Comparison of ENCODE assay signal across 1 cellular context in the genomic region with DNA sequence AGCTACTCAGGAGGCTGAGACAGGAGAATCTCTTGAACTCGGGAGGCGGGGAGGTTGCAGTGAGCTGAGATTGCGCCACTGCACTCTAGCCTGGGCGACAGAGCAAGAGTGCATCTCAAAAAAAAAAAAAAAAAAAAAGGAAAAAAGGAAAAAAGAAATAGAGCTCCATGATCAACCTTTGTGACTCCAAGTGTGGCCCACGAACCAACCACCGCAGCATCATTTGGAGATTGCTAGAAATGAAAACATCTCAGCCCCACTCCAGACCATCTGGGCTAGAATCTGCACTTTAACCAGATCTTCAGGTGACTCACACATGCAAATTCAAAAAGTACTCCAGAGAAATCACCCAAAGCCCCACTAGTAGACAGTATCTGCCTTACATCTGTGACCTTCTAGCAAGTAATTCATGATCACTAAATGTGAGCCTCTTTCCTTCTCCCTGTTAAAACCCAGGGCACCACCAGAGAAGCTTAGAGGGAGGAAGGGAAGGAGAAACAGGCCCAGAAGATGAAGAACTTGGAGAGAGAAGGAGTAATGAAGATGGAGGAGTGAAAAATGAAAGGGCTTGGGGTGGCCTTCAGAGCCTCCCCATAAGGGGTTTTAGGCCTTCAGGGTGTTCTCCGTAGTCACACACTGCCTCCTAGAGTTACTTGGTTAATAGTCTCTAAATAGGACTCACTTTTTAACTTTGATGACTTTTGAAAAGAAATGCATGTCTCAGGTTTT.
TF ChIP-seq lines count a peak whose summit lies in the region.

No MANE protein-coding gene starts in this region.

TF ChIP-seq in K562, 482 proteins besides CTCF, POLR2A, EP300 and RAD21 (continued from another document and continues in another):
- TF ChIP-seq, protein P1, sequence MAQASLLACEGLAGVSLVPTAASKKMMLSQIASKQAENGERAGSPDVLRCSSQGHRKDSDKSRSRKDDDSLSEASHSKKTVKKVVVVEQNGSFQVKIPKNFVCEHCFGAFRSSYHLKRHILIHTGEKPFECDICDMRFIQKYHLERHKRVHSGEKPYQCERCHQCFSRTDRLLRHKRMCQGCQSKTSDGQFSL (CRISPR knock-in tag; IDR thresholded peaks at IDR 0.05) = no peak
- TF ChIP-seq, protein P1 (tag; IDR thresholded peaks at IDR 0.05) = no peak
- TF ChIP-seq MEF2D (tag; conservative IDR thresholded peaks at IDR 0.05; ENCODE audit: low read depth) (no peak), SMARCA5 (IDR thresholded peaks at IDR 0.05) (0 out of 2 replicates have a peak, but pooled peaks have one; percentile 46), PHF8 (IDR thresholded peaks at IDR 0.05; ENCODE audit: borderline replicate concordance, low read length) (no peak), CREM (IDR thresholded peaks at IDR 0.05; ENCODE audit: low read depth) (no peak), RFX7 (CRISPR knock-in tag; IDR thresholded peaks at IDR 0.05) (peak; percentile 29; the same call in 1 of the 2 replicates), SMAD2 (IDR thresholded peaks at IDR 0.05; ENCODE audit: low read depth, low read length) (no peak), SAFB2 (IDR thresholded peaks at IDR 0.05; ENCODE audit: borderline replicate concordance, low read depth, low read length, severe bottlenecking) (no peak), RB1 (IDR thresholded peaks at IDR 0.05; ENCODE audit: low read depth) (no peak), ATF1 (CRISPR knock-in tag; IDR thresholded peaks at IDR 0.05) (no peak), ATF1 (tag; IDR thresholded peaks at IDR 0.05) (no peak), MYBL2 (IDR thresholded peaks at IDR 0.05; ENCODE audit: low read depth) (no peak), MYBL2 (CRISPR knock-in tag; IDR thresholded peaks at IDR 0.05; ENCODE audit: borderline replicate concordance) (no peak), KAT8 (IDR thresholded peaks at IDR 0.05; ENCODE audit: low read depth) (no peak), FOXA3 (CRISPR knock-in tag; conservative IDR thresholded peaks at IDR 0.05 in 1 of 2, IDR thresholded peaks at IDR 0.05 in 1 of 2) (no peak), ESRRA (IDR thresholded peaks at IDR 0.05; ENCODE audit: borderline replicate concordance, low read depth) (no peak), HNRNPL (IDR thresholded peaks at IDR 0.05; ENCODE audit: low read depth, low read length) (no peak), NCOA6 (IDR thresholded peaks at IDR 0.05) (no peak), TFAM (CRISPR knock-in tag; conservative IDR thresholded peaks at IDR 0.05) (no peak), NFIC (IDR thresholded peaks at IDR 0.05) (no peak), CHD2 (IDR thresholded peaks at IDR 0.05; ENCODE audit: low read depth, low read length) (no peak), RCOR1 (IDR thresholded peaks at IDR 0.05; ENCODE audit: borderline replicate concordance in 1 of 2, low read depth in 2 of 2, low read length in 2 of 2) (no peak), HNRNPK (IDR thresholded peaks at IDR 0.05; ENCODE audit: low read depth, low read length, poor library complexity, severe bottlenecking) (no peak), MEF2A (IDR thresholded peaks at IDR 0.05; ENCODE audit: control insufficient read depth, low read depth, low read length) (no peak), PRPF4 (IDR thresholded peaks at IDR 0.05; ENCODE audit: insufficient read depth, low read depth, low read length, poor library complexity, severe bottlenecking) (no peak), DNMT1 (IDR thresholded peaks at IDR 0.05) (no peak), MAFF (IDR thresholded peaks at IDR 0.05; ENCODE audit: low read length) (no peak), HEY1 (CRISPR knock-in tag; IDR thresholded peaks at IDR 0.05; ENCODE audit: borderline replicate concordance) (no peak), LARP7 (IDR thresholded peaks at IDR 0.05) (no peak), PCBP2 (IDR thresholded peaks at IDR 0.05; ENCODE audit: low read depth, low read length, poor library complexity, severe bottlenecking) (no peak), ZNF41 (CRISPR knock-in tag; conservative IDR thresholded peaks at IDR 0.05) (no peak), MED1 (CRISPR knock-in tag; IDR thresholded peaks at IDR 0.05; ENCODE audit: borderline replicate concordance) (no peak), RFX5 (IDR thresholded peaks at IDR 0.05; ENCODE audit: low read depth, low read length) (no peak), CBX5 (IDR thresholded peaks at IDR 0.05; ENCODE audit: borderline replicate concordance, low read depth) (no peak), ARNT (IDR thresholded peaks at IDR 0.05) (peak in 1 of 2 experiments; percentile 40; a peak in 1 of 4 replicates), POLR2H (tag; IDR thresholded peaks at IDR 0.05; ENCODE audit: low read depth) (no peak), LCOR (CRISPR knock-in tag; IDR thresholded peaks at IDR 0.05) (0 out of 2 replicates have a peak, but pooled peaks have one; percentile 38), ZKSCAN3 (CRISPR knock-in tag; IDR thresholded peaks at IDR 0.05) (no peak), ZNF165 (CRISPR knock-in tag; IDR thresholded peaks at IDR 0.05; ENCODE audit: borderline replicate concordance) (no peak), ELF1 (tag; IDR thresholded peaks at IDR 0.05) (no peak), EGR1 (conservative IDR thresholded peaks at IDR 0.05) (no peak), FOXK1 (CRISPR knock-in tag; IDR thresholded peaks at IDR 0.05; ENCODE audit: borderline replicate concordance) (no peak)
- TF ChIP-seq, protein P2, sequence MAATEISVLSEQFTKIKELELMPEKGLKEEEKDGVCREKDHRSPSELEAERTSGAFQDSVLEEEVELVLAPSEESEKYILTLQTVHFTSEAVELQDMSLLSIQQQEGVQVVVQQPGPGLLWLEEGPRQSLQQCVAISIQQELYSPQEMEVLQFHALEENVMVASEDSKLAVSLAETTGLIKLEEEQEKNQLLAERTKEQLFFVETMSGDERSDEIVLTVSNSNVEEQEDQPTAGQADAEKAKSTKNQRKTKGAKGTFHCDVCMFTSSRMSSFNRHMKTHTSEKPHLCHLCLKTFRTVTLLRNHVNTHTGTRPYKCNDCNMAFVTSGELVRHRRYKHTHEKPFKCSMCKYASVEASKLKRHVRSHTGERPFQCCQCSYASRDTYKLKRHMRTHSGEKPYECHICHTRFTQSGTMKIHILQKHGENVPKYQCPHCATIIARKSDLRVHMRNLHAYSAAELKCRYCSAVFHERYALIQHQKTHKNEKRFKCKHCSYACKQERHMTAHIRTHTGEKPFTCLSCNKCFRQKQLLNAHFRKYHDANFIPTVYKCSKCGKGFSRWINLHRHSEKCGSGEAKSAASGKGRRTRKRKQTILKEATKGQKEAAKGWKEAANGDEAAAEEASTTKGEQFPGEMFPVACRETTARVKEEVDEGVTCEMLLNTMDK (IDR thresholded peaks at IDR 0.05; ENCODE audit: borderline replicate concordance, insufficient read depth, low read depth, low read length, poor library complexity, severe bottlenecking) = no peak
- TF ChIP-seq, protein P3, sequence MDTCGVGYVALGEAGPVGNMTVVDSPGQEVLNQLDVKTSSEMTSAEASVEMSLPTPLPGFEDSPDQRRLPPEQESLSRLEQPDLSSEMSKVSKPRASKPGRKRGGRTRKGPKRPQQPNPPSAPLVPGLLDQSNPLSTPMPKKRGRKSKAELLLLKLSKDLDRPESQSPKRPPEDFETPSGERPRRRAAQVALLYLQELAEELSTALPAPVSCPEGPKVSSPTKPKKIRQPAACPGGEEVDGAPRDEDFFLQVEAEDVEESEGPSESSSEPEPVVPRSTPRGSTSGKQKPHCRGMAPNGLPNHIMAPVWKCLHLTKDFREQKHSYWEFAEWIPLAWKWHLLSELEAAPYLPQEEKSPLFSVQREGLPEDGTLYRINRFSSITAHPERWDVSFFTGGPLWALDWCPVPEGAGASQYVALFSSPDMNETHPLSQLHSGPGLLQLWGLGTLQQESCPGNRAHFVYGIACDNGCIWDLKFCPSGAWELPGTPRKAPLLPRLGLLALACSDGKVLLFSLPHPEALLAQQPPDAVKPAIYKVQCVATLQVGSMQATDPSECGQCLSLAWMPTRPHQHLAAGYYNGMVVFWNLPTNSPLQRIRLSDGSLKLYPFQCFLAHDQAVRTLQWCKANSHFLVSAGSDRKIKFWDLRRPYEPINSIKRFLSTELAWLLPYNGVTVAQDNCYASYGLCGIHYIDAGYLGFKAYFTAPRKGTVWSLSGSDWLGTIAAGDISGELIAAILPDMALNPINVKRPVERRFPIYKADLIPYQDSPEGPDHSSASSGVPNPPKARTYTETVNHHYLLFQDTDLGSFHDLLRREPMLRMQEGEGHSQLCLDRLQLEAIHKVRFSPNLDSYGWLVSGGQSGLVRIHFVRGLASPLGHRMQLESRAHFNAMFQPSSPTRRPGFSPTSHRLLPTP (IDR thresholded peaks at IDR 0.05; ENCODE audit: borderline replicate concordance, extremely low read depth, insufficient read length) = no peak
- TF ChIP-seq, protein P4, sequence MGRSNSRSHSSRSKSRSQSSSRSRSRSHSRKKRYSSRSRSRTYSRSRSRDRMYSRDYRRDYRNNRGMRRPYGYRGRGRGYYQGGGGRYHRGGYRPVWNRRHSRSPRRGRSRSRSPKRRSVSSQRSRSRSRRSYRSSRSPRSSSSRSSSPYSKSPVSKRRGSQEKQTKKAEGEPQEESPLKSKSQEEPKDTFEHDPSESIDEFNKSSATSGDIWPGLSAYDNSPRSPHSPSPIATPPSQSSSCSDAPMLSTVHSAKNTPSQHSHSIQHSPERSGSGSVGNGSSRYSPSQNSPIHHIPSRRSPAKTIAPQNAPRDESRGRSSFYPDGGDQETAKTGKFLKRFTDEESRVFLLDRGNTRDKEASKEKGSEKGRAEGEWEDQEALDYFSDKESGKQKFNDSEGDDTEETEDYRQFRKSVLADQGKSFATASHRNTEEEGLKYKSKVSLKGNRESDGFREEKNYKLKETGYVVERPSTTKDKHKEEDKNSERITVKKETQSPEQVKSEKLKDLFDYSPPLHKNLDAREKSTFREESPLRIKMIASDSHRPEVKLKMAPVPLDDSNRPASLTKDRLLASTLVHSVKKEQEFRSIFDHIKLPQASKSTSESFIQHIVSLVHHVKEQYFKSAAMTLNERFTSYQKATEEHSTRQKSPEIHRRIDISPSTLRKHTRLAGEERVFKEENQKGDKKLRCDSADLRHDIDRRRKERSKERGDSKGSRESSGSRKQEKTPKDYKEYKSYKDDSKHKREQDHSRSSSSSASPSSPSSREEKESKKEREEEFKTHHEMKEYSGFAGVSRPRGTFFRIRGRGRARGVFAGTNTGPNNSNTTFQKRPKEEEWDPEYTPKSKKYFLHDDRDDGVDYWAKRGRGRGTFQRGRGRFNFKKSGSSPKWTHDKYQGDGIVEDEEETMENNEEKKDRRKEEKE (IDR thresholded peaks at IDR 0.05; ENCODE audit: borderline replicate concordance in 1 of 2, control insufficient read depth in 1 of 2, low read depth in 2 of 2, low read length in 1 of 2) = no peak
- TF ChIP-seq, protein P5, sequence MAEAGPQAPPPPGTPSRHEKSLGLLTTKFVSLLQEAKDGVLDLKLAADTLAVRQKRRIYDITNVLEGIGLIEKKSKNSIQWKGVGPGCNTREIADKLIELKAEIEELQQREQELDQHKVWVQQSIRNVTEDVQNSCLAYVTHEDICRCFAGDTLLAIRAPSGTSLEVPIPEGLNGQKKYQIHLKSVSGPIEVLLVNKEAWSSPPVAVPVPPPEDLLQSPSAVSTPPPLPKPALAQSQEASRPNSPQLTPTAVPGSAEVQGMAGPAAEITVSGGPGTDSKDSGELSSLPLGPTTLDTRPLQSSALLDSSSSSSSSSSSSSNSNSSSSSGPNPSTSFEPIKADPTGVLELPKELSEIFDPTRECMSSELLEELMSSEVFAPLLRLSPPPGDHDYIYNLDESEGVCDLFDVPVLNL (CRISPR knock-in tag; IDR thresholded peaks at IDR 0.05; ENCODE audit: low read depth) = no peak
- TF ChIP-seq, protein P6, sequence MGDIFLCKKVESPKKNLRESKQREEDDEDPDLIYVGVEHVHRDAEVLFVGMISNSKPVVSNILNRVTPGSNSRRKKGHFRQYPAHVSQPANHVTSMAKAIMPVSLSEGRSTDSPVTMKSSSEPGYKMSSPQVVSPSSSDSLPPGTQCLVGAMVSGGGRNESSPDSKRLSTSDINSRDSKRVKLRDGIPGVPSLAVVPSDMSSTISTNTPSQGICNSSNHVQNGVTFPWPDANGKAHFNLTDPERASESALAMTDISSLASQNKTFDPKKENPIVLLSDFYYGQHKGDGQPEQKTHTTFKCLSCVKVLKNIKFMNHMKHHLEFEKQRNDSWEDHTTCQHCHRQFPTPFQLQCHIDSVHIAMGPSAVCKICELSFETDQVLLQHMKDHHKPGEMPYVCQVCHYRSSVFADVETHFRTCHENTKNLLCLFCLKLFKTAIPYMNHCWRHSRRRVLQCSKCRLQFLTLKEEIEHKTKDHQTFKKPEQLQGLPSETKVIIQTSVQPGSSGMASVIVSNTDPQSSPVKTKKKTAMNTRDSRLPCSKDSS (IDR thresholded peaks at IDR 0.05; ENCODE audit: low read depth, partially characterized antibody) = no peak
- TF ChIP-seq, protein P7, sequence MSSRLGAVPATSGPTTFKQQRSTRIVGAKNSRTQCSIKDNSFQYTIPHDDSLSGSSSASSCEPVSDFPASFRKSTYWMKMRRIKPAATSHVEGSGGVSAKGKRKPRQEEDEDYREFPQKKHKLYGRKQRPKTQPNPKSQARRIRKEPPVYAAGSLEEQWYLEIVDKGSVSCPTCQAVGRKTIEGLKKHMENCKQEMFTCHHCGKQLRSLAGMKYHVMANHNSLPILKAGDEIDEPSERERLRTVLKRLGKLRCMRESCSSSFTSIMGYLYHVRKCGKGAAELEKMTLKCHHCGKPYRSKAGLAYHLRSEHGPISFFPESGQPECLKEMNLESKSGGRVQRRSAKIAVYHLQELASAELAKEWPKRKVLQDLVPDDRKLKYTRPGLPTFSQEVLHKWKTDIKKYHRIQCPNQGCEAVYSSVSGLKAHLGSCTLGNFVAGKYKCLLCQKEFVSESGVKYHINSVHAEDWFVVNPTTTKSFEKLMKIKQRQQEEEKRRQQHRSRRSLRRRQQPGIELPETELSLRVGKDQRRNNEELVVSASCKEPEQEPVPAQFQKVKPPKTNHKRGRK (tag; IDR thresholded peaks at IDR 0.05) = no peak
- TF ChIP-seq, protein P8, sequence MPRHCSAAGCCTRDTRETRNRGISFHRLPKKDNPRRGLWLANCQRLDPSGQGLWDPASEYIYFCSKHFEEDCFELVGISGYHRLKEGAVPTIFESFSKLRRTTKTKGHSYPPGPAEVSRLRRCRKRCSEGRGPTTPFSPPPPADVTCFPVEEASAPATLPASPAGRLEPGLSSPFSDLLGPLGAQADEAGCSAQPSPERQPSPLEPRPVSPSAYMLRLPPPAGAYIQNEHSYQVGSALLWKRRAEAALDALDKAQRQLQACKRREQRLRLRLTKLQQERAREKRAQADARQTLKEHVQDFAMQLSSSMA (CRISPR knock-in tag; IDR thresholded peaks at IDR 0.05) = no peak
